ENCODE assay signal across 8 cellular contexts in the genomic region with DNA sequence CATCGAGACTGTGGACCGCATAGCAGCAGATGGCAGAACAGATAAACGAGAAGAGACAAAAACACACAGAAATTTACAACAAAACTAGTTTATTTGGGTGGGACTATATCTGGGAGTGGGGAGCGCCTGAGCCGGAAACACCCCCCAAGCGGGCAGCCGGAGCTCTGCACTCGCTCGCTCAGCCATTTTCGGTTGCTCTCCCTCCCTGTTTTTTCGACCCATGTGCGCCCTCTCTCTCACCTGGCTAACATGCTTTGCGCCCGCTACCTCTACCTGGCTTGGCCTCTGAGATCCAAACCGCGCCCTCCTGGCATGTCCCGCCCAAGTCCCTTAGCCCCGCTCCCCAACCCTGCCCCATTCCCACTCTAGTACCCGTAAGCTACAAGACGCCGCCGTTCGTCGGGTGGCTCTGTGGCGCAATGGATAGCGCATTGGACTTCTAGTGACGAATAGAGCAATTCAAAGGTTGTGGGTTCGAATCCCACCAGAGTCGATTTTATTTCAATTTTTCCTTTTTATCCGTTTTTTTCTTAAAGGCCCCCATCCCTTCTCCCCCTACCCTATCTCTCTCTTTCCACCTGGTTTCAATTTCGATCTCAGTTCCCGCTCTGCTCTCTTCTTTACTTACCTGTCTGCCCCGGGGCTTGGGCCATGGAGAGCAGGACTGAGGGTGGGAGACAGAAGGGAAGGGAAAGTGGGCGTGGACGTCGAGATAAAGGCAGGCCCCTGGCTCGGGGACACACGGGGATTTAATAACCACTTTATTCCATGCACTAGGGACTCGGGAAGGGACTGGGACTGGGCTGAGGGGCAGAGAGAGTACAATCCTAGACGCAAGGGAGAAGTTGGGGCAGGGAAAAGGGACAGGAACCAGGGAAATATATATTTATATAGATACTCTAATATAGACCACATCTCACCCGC. TPM values are rescaled to one million over a fixed set of nuclear protein-coding genes. Genes with fewer than 3 reads are reported as not detected.
DNase-seq lines count a peak whose midpoint lies in the region; ATAC-seq, FAIRE-seq and TF ChIP-seq lines count a peak whose summit lies in the region.

No MANE protein-coding gene starts in this region.

- no TSS peak for BruUV-seq in endothelial cell of umbilical vein (replicated peaks; lab: Mats Ljungman, UMichigan)

- intact Hi-C loops in endothelial cell of umbilical vein (cut with micrococcal nuclease), result loop anchor here (1.0 to 5.0 kb wide), 5 partner anchors 38 to 278 kb away; no protein-coding TSS in a partner anchor

- no peaks in the 10 kb centered on the region for H3K9me3 Mint-ChIP-seq in stimulated activated naive CD8-positive, alpha-beta T cell treated with anti-CD3 and anti-CD28 coated beads, Interleukin-15, amount 100 ng/mL, for 72 hours

- DNase-seq in AG10803 (ENCODE audit: low read depth) (peak; percentile 69), GOT3 (lab: John Stamatoyannopoulos, UW) (peak; percentile 56), NCI-H82 treated with DMSO at 0.1 percent for 48 hours (lab: John Stamatoyannopoulos, UW; ENCODE audit: unreplicated experiment) (peak; percentile 89), endothelial cell of umbilical vein (ENCODE audit: low read depth, low spot score) (peak; percentile 72), cortex of kidney (lab: John Stamatoyannopoulos, UW) (no peak)
- peak; percentile 74 to 98 (median 90) for DNase-seq in activated CD8-positive, alpha-beta memory T cell treated with anti-CD3 and anti-CD28 coated beads for 48 hours (ENCODE audit: low read depth in 2 of 3, low spot score in 2 of 3)
- peak; percentile 83 to 88 for DNase-seq in stimulated activated naive CD8-positive, alpha-beta T cell treated with anti-CD3 and anti-CD28 coated beads, Interleukin-15, amount 100 ng/mL, for 72 hours

- CTCF ChIA-PET in endothelial cell of umbilical vein (lab: Charles Lee), result interaction anchor here (0.9 to 6.8 kb wide), 11 partner anchors 11 to 102 kb away, joined by 3 to 51 read pairs (median 6); no protein-coding TSS in a partner anchor

- no peaks in the 10 kb centered on the region for H3K36me3 ChIP-seq in endothelial cell of umbilical vein (ENCODE audit: control insufficient read depth in 2 of 2, extremely low read depth in 1 of 2, insufficient read depth in 2 of 2, low read length in 2 of 2)
- no peaks in the 10 kb centered on the region for H3K36me3 ChIP-seq in muscle layer of duodenum (ENCODE audit: control insufficient read depth in 1 of 2, insufficient read depth in 2 of 2, low read length in 2 of 2)

- peak overlapping the region; percentile 89 to 100 for H3K27ac Mint-ChIP-seq in stimulated activated naive CD8-positive, alpha-beta T cell treated with anti-CD3 and anti-CD28 coated beads, Interleukin-15, amount 100 ng/mL, for 72 hours

- H3K4me1 Mint-ChIP-seq in stimulated activated naive CD8-positive, alpha-beta T cell treated with anti-CD3 and anti-CD28 coated beads, Interleukin-15, amount 100 ng/mL, for 72 hours, result peaks cover 76% of the 10 kb centered on the region

- TF ChIP-seq POLR2A in endothelial cell of umbilical vein (IDR thresholded peaks at IDR 0.05; ENCODE audit: low read depth, low read length), result no peak

- H3K9ac ChIP-seq in endothelial cell of umbilical vein (replicated peaks; ENCODE audit: extremely low read depth, insufficient read depth, low read length), result peak overlapping the region; percentile 25

- peak overlapping the region; percentile 91 for H3K4me3 Mint-ChIP-seq in stimulated activated naive CD8-positive, alpha-beta T cell treated with anti-CD3 and anti-CD28 coated beads, Interleukin-15, amount 100 ng/mL, for 72 hours

- H3K27ac ChIP-seq in endothelial cell of umbilical vein (ENCODE audit: insufficient read depth, low read depth, low read length) (no peak overlapping the region), muscle layer of duodenum (ENCODE audit: low read length) (no peak overlapping the region)

- H3K4me2 ChIP-seq in endothelial cell of umbilical vein (ENCODE audit: insufficient read depth, low read length), result peak overlapping the region; percentile 54

- peak; percentile 26 for ATAC-seq in stimulated activated naive CD8-positive, alpha-beta T cell treated with anti-CD3 and anti-CD28 coated beads, Interleukin-15, amount 100 ng/mL, for 72 hours

- H3K79me2 ChIP-seq in endothelial cell of umbilical vein (ENCODE audit: control insufficient read depth, insufficient read depth, low read length), result no peaks in the 10 kb centered on the region

- H2AFZ ChIP-seq in endothelial cell of umbilical vein (ENCODE audit: low read depth, low read length), result peak overlapping the region; percentile 8

- TF ChIP-seq CTCF in AG10803 (conservative IDR thresholded peaks at IDR 0.05; ENCODE audit: low read length) (peak; percentile 53), endothelial cell of umbilical vein (IDR thresholded peaks at IDR 0.05; ENCODE audit: extremely low read depth in 1 of 2, insufficient read depth in 1 of 2, low read depth in 1 of 2, low read length in 2 of 2) (peak; percentile 29 to 48)

- peaks cover 53% of the 10 kb centered on the region for H3K27me3 Mint-ChIP-seq in stimulated activated naive CD8-positive, alpha-beta T cell treated with anti-CD3 and anti-CD28 coated beads, Interleukin-15, amount 100 ng/mL, for 72 hours

- FAIRE-seq in endothelial cell of umbilical vein (lab: Jason Lieb, UNC), result peak; percentile 61

- dilution Hi-C loops in endothelial cell of umbilical vein (cut with MboI; ENCODE audit: extremely low pct_ligation_motif_present, low sequenced_read_pairs), result no loop called here

- H4K20me1 ChIP-seq in endothelial cell of umbilical vein (replicated peaks; ENCODE audit: control insufficient read depth, extremely low read depth, insufficient read depth, low read length), result peaks cover 3% of the 10 kb centered on the region

- H3K9me1 ChIP-seq in endothelial cell of umbilical vein (replicated peaks; ENCODE audit: control insufficient read depth, extremely low read depth, insufficient read depth, low read length), result no peaks in the 10 kb centered on the region

- POLR2A ChIA-PET in endothelial cell of umbilical vein (lab: Charles Lee), result interaction anchor here (1.6 to 2.7 kb wide), 2 partner anchors 52 to 53 kb away, joined by 4 to 16 read pairs; no protein-coding TSS in a partner anchor

- H3K9me3 ChIP-seq in endothelial cell of umbilical vein (replicated peaks; ENCODE audit: control insufficient read depth, insufficient read depth, low read length) (no peaks in the 10 kb centered on the region), muscle layer of duodenum (ENCODE audit: control insufficient read depth in 1 of 2, low read length in 2 of 2) (no peaks in the 10 kb centered on the region)

- H3K4me1 ChIP-seq in endothelial cell of umbilical vein (ENCODE audit: control insufficient read depth, extremely low read depth, insufficient read depth, low read length) (peaks cover 45% of the 10 kb centered on the region), muscle layer of duodenum (ENCODE audit: control insufficient read depth in 1 of 2, insufficient read depth in 2 of 2, low read length in 2 of 2) (peaks cover 29 to 69% of the 10 kb centered on the region in 2 donors)

- H3K4me3 ChIP-seq in AG10803 (ENCODE audit: low read length) (peak overlapping the region; percentile 69), endothelial cell of umbilical vein (replicated peaks in 1 of 3; ENCODE audit: insufficient read depth in 1 of 3, low read depth in 1 of 3, low read length in 3 of 3) (peak overlapping the region; percentile 42 to 51 (median 50)), muscle layer of duodenum (ENCODE audit: low read depth in 1 of 2, low read length in 2 of 2) (peak overlapping the region; percentile 42 to 73)

- peaks cover 24 to 31% of the 10 kb centered on the region in 2 experiments for H3K27me3 ChIP-seq in endothelial cell of umbilical vein (ENCODE audit: control insufficient read depth in 2 of 2, insufficient read depth in 2 of 2, low read length in 2 of 2)
- peaks cover 45% of the 10 kb centered on the region for H3K27me3 ChIP-seq in muscle layer of duodenum (ENCODE audit: low read depth, low read length)

RNA-seq across cellular contexts. Expression of a gene that starts 2.5 kb away (rescaled TPM):
- total RNA-seq in endothelial cell of umbilical vein, result not detected in 2 replicates
- polyA plus RNA-seq in endothelial cell of umbilical vein, result 0.01 TPM in 1 of 2 replicates, not detected in the other
- 0.06 TPM in 1 of 2 replicates, not detected in the other for polyA plus RNA-seq in endothelial cell of umbilical vein (2011; cell fraction: cytosol; rRNA removed)
- not detected in 2 replicates for polyA plus RNA-seq in endothelial cell of umbilical vein (2011; cell fraction: nucleus; rRNA removed)
- polyA plus RNA-seq in endothelial cell of umbilical vein (2012), result 0.07 and 0.11 TPM in 2 replicates
- polyA minus RNA-seq in endothelial cell of umbilical vein, result not detected in 2 replicates
- polyA minus RNA-seq in endothelial cell of umbilical vein (2011; cell fraction: cytosol; rRNA and poly(A)+ RNA removed), result 1.0 TPM
- polyA minus RNA-seq in endothelial cell of umbilical vein (2011; cell fraction: nucleus; rRNA and poly(A)+ RNA removed), result not detected in 2 replicates

RNA-seq across cellular contexts. Expression of a gene that starts 3.1 kb away (rescaled TPM):
- 0.51 TPM in 1 of 2 replicates, not detected in the other for total RNA-seq in endothelial cell of umbilical vein
- polyA plus RNA-seq in endothelial cell of umbilical vein, result 0.19 and 0.33 TPM in 2 replicates
- polyA plus RNA-seq in endothelial cell of umbilical vein (2011; cell fraction: cytosol; rRNA removed), result not detected in 2 replicates
- 0.35 and 0.45 TPM in 2 replicates for polyA plus RNA-seq in endothelial cell of umbilical vein (2011; cell fraction: nucleus; rRNA removed)
- 0.50 and 0.56 TPM in 2 replicates for polyA plus RNA-seq in endothelial cell of umbilical vein (2012)
- polyA minus RNA-seq in endothelial cell of umbilical vein, result not detected in 2 replicates
- polyA minus RNA-seq in endothelial cell of umbilical vein (2011; cell fraction: cytosol; rRNA and poly(A)+ RNA removed), result 21.1 TPM
- not detected in 2 replicates for polyA minus RNA-seq in endothelial cell of umbilical vein (2011; cell fraction: nucleus; rRNA and poly(A)+ RNA removed)

RNA-seq across cellular contexts. Expression of a gene that starts 31.4 kb away (rescaled TPM):
- 32.1 and 36.5 TPM in 2 replicates for total RNA-seq in endothelial cell of umbilical vein
- polyA plus RNA-seq in endothelial cell of umbilical vein, result 12.1 and 13.6 TPM in 2 replicates
- polyA plus RNA-seq in endothelial cell of umbilical vein (2011; cell fraction: cytosol; rRNA removed), result 4.5 and 8.9 TPM in 2 replicates
- 62.6 and 82.7 TPM in 2 replicates for polyA plus RNA-seq in endothelial cell of umbilical vein (2011; cell fraction: nucleus; rRNA removed)
- 11.4 and 13.3 TPM in 2 replicates for polyA plus RNA-seq in endothelial cell of umbilical vein (2012)
- 22.8 and 40.7 TPM in 2 replicates for polyA minus RNA-seq in endothelial cell of umbilical vein
- polyA minus RNA-seq in endothelial cell of umbilical vein (2011; cell fraction: cytosol; rRNA and poly(A)+ RNA removed), result 12.3 TPM
- 49.0 and 77.9 TPM in 2 replicates for polyA minus RNA-seq in endothelial cell of umbilical vein (2011; cell fraction: nucleus; rRNA and poly(A)+ RNA removed)

RNA-seq across cellular contexts. Expression of a gene that starts 33.3 kb away (rescaled TPM):
- not detected in 2 replicates for total RNA-seq in endothelial cell of umbilical vein
- polyA plus RNA-seq in endothelial cell of umbilical vein, result not detected in 2 replicates
- not detected in 2 replicates for polyA plus RNA-seq in endothelial cell of umbilical vein (2011; cell fraction: cytosol; rRNA removed)
- not detected in 2 replicates for polyA plus RNA-seq in endothelial cell of umbilical vein (2011; cell fraction: nucleus; rRNA removed)
- polyA plus RNA-seq in endothelial cell of umbilical vein (2012), result not detected in 2 replicates
- polyA minus RNA-seq in endothelial cell of umbilical vein, result not detected in 2 replicates
- 1.6 TPM for polyA minus RNA-seq in endothelial cell of umbilical vein (2011; cell fraction: cytosol; rRNA and poly(A)+ RNA removed)
- not detected in 2 replicates for polyA minus RNA-seq in endothelial cell of umbilical vein (2011; cell fraction: nucleus; rRNA and poly(A)+ RNA removed)

RNA-seq across cellular contexts. Expression of a gene that starts 42.0 kb away (rescaled TPM):
- 31.7 and 35.9 TPM in 2 replicates for total RNA-seq in endothelial cell of umbilical vein
- polyA plus RNA-seq in endothelial cell of umbilical vein, result 28.7 and 38.0 TPM in 2 replicates
- 28.5 and 29.9 TPM in 2 replicates for polyA plus RNA-seq in endothelial cell of umbilical vein (2011; cell fraction: cytosol; rRNA removed)
- polyA plus RNA-seq in endothelial cell of umbilical vein (2011; cell fraction: nucleus; rRNA removed), result 40.8 and 49.0 TPM in 2 replicates
- 26.6 and 29.8 TPM in 2 replicates for polyA plus RNA-seq in endothelial cell of umbilical vein (2012)
- polyA minus RNA-seq in endothelial cell of umbilical vein, result 14.1 and 18.6 TPM in 2 replicates
- 4.8 TPM for polyA minus RNA-seq in endothelial cell of umbilical vein (2011; cell fraction: cytosol; rRNA and poly(A)+ RNA removed)
- 12.2 and 14.6 TPM in 2 replicates for polyA minus RNA-seq in endothelial cell of umbilical vein (2011; cell fraction: nucleus; rRNA and poly(A)+ RNA removed)
